8 cellular contexts compared by ENCODE assay signal in genomic region chr11:3511416-3512137, GRCh38.
DNase-seq lines count a peak whose midpoint lies in the region; ATAC-seq and TF ChIP-seq lines count a peak whose summit lies in the region.
"Not testable (repeated sequence)": the region's sequence is repeated elsewhere in the genome, so short reads cannot be mapped to it uniquely, and the experiment has no call there.

No MANE protein-coding gene starts in this region.

- POLR2A ChIA-PET in Caco-2 (lab: Charles Lee) = not testable (repeated sequence)
- POLR2A ChIA-PET in activated CD4-positive, alpha-beta T cell treated with anti-CD3 and anti-CD28 coated beads for 36 hours (lab: Charles Lee) = interaction anchor here (0.6 kb wide), 1 partner anchor 233 kb away, joined by 4 read pairs; no protein-coding TSS in a partner anchor

- H3K4me2 ChIP-seq in MM.1S (ENCODE audit: low read depth, low read length) = peak overlapping the region; percentile 94

- not testable (repeated sequence) for H3K9me3 ChIP-seq in Caco-2; MM.1S (replicated peaks; ENCODE audit: insufficient read depth, low read length); thyroid gland

- CTCF ChIA-PET in Caco-2 (lab: Charles Lee); activated CD4-positive, alpha-beta T cell treated with anti-CD3 and anti-CD28 coated beads for 36 hours (lab: Charles Lee): not testable (repeated sequence)
- CTCF ChIA-PET in activated naive CD4-positive, alpha-beta T cell treated with anti-CD3 and anti-CD28 coated beads for 36 hours (lab: Charles Lee) = interaction anchor here (0.7 kb wide), 1 partner anchor 58 kb away, joined by 4 read pairs; no protein-coding TSS in a partner anchor

- H3K36me3 Mint-ChIP-seq in Caco-2 (ENCODE audit: insufficient read depth, unreplicated experiment) = peaks cover 14% of the 10 kb centered on the region
- H3K36me3 Mint-ChIP-seq in activated CD4-positive, alpha-beta T cell treated with anti-CD3 and anti-CD28 coated beads for 36 hours (ENCODE audit: low read depth); activated naive CD4-positive, alpha-beta T cell treated with anti-CD3 and anti-CD28 coated beads for 36 hours (ENCODE audit: low read depth); central memory CD8-positive, alpha-beta T cell (ENCODE audit: insufficient read depth); natural killer cell treated with Interleukin-12 subunit alpha and Interleukin-12 subunit beta and Interleukin-15 and Interleukin-18, amount 100 ng/mL, for 72 hours: not testable (repeated sequence)

- H2AFZ ChIP-seq in MM.1S (ENCODE audit: low read length) = not testable (repeated sequence)

- H3K9me2 ChIP-seq in MM.1S (replicated peaks; ENCODE audit: insufficient read depth, low read length) = not testable (repeated sequence)

- not testable (repeated sequence) for H3K27me3 ChIP-seq in Caco-2 (replicated peaks; ENCODE audit: control insufficient read depth, insufficient read depth, low read length); MM.1S (replicated peaks; ENCODE audit: insufficient read depth, low read length); thyroid gland

- peaks cover 28% of the 10 kb centered on the region for H3K79me2 ChIP-seq in MM.1S (ENCODE audit: low read length)

- ATAC-seq in activated CD4-positive, alpha-beta T cell treated with anti-CD3 and anti-CD28 coated beads for 36 hours; central memory CD8-positive, alpha-beta T cell (replicated peaks; ENCODE audit: extremely low read depth, poor library complexity, severe bottlenecking); natural killer cell treated with Interleukin-12 subunit alpha and Interleukin-12 subunit beta and Interleukin-15 and Interleukin-18, amount 100 ng/mL, for 72 hours: not testable (repeated sequence)

- H3K4me1 ChIP-seq in Caco-2 (peaks cover 11% of the 10 kb centered on the region), MM.1S (ENCODE audit: low read length) (peaks cover 19% of the 10 kb centered on the region), thyroid gland (peaks cover 17 to 26% of the 10 kb centered on the region in 2 donors)

- intact Hi-C loops in Caco-2 (cut with micrococcal nuclease; ENCODE audit: unreplicated experiment); activated CD4-positive, alpha-beta T cell treated with anti-CD3 and anti-CD28 coated beads for 36 hours (cut with DNase I, micrococcal nuclease); activated naive CD4-positive, alpha-beta T cell treated with anti-CD3 and anti-CD28 coated beads for 36 hours (cut with micrococcal nuclease); thyroid gland (cut with DNase I): not testable (repeated sequence)

- TF ChIP-seq CTCF in Caco-2 (IDR thresholded peaks at IDR 0.05; ENCODE audit: insufficient read depth in 1 of 2, low read depth in 1 of 2, low read length in 1 of 2, severe bottlenecking in 1 of 2, unreplicated experiment in 1 of 2); MM.1S (IDR thresholded peaks at IDR 0.05; ENCODE audit: low read length); thyroid gland (IDR thresholded peaks at IDR 0.05): not testable (repeated sequence)

- WGBS in thyroid gland, 2 donors = 29 to 38% methylated on average over 8 of the region's 8 CpGs

- not testable (repeated sequence) for TF ChIP-seq POLR2A in thyroid gland (IDR thresholded peaks at IDR 0.05)

- TSS peak; percentile 52 for BruUV-seq in Caco-2 (replicated peaks; lab: Mats Ljungman, UMichigan)

- not testable (repeated sequence) for H4K20me1 ChIP-seq in MM.1S (ENCODE audit: insufficient read depth, low read length)

- DNase-seq in Caco-2; activated CD4-positive, alpha-beta T cell treated with anti-CD3 and anti-CD28 coated beads for 36 hours; activated naive CD4-positive, alpha-beta T cell treated with anti-CD3 and anti-CD28 coated beads for 36 hours; central memory CD8-positive, alpha-beta T cell (ENCODE audit: low spot score in 2 of 2); natural killer cell treated with Interleukin-12 subunit alpha and Interleukin-12 subunit beta and Interleukin-15 and Interleukin-18, amount 100 ng/mL, for 72 hours (ENCODE audit: low spot score); thyroid gland: not testable (repeated sequence)
- DNase-seq in MM.1S = peak; percentile 83
- DNase-seq in kidney tubule cell (ENCODE audit: low spot score) = peak; percentile 68

- peak overlapping the region; percentile 50 for H3K4me3 Mint-ChIP-seq in Caco-2 (ENCODE audit: unreplicated experiment)
- H3K4me3 Mint-ChIP-seq in activated CD4-positive, alpha-beta T cell treated with anti-CD3 and anti-CD28 coated beads for 36 hours = peak overlapping the region; percentile 58
- H3K4me3 Mint-ChIP-seq in activated naive CD4-positive, alpha-beta T cell treated with anti-CD3 and anti-CD28 coated beads for 36 hours = peak overlapping the region; percentile 60
- H3K4me3 Mint-ChIP-seq in central memory CD8-positive, alpha-beta T cell = peak overlapping the region; percentile 65
- H3K4me3 Mint-ChIP-seq in natural killer cell treated with Interleukin-12 subunit alpha and Interleukin-12 subunit beta and Interleukin-15 and Interleukin-18, amount 100 ng/mL, for 72 hours = peak overlapping the region; percentile 33

- H3K36me3 ChIP-seq in Caco-2 (ENCODE audit: control insufficient read depth, insufficient read depth, low read length); MM.1S (replicated peaks; ENCODE audit: insufficient read depth, low read length); thyroid gland: not testable (repeated sequence)

- not testable (repeated sequence) for H3K27me3 Mint-ChIP-seq in Caco-2 (ENCODE audit: insufficient read depth, unreplicated experiment); activated CD4-positive, alpha-beta T cell treated with anti-CD3 and anti-CD28 coated beads for 36 hours; activated naive CD4-positive, alpha-beta T cell treated with anti-CD3 and anti-CD28 coated beads for 36 hours (ENCODE audit: low read depth)
- peaks cover 20% of the 10 kb centered on the region for H3K27me3 Mint-ChIP-seq in central memory CD8-positive, alpha-beta T cell
- peaks cover 20 to 29% of the 10 kb centered on the region in 2 donors for H3K27me3 Mint-ChIP-seq in natural killer cell treated with Interleukin-12 subunit alpha and Interleukin-12 subunit beta and Interleukin-15 and Interleukin-18, amount 100 ng/mL, for 72 hours

- H3K27ac ChIP-seq in MM.1S (ENCODE audit: low read length) (peak overlapping the region; percentile 99), thyroid gland (peak overlapping the region; percentile 70 to 87 (median 77))

- H3K9me3 Mint-ChIP-seq in Caco-2 (ENCODE audit: unreplicated experiment); activated CD4-positive, alpha-beta T cell treated with anti-CD3 and anti-CD28 coated beads for 36 hours (ENCODE audit: low read depth); activated naive CD4-positive, alpha-beta T cell treated with anti-CD3 and anti-CD28 coated beads for 36 hours; central memory CD8-positive, alpha-beta T cell; natural killer cell treated with Interleukin-12 subunit alpha and Interleukin-12 subunit beta and Interleukin-15 and Interleukin-18, amount 100 ng/mL, for 72 hours: not testable (repeated sequence)

- H3K4me1 Mint-ChIP-seq in Caco-2 (ENCODE audit: low read depth, unreplicated experiment) = peaks cover 44% of the 10 kb centered on the region
- H3K4me1 Mint-ChIP-seq in activated CD4-positive, alpha-beta T cell treated with anti-CD3 and anti-CD28 coated beads for 36 hours = peaks cover 29% of the 10 kb centered on the region
- peaks cover 15% of the 10 kb centered on the region for H3K4me1 Mint-ChIP-seq in activated naive CD4-positive, alpha-beta T cell treated with anti-CD3 and anti-CD28 coated beads for 36 hours (ENCODE audit: low read depth)
- H3K4me1 Mint-ChIP-seq in central memory CD8-positive, alpha-beta T cell = peaks cover 16% of the 10 kb centered on the region
- H3K4me1 Mint-ChIP-seq in natural killer cell treated with Interleukin-12 subunit alpha and Interleukin-12 subunit beta and Interleukin-15 and Interleukin-18, amount 100 ng/mL, for 72 hours (ENCODE audit: low read depth in 2 of 2) = peaks cover 0 to 10% of the 10 kb centered on the region in 2 donors

- peak overlapping the region; percentile 80 for H3K27ac Mint-ChIP-seq in Caco-2 (ENCODE audit: unreplicated experiment)
- peak overlapping the region; percentile 87 for H3K27ac Mint-ChIP-seq in activated CD4-positive, alpha-beta T cell treated with anti-CD3 and anti-CD28 coated beads for 36 hours
- H3K27ac Mint-ChIP-seq in activated naive CD4-positive, alpha-beta T cell treated with anti-CD3 and anti-CD28 coated beads for 36 hours = peak overlapping the region; percentile 58
- peak overlapping the region; percentile 90 for H3K27ac Mint-ChIP-seq in central memory CD8-positive, alpha-beta T cell (ENCODE audit: low read depth)
- H3K27ac Mint-ChIP-seq in natural killer cell treated with Interleukin-12 subunit alpha and Interleukin-12 subunit beta and Interleukin-15 and Interleukin-18, amount 100 ng/mL, for 72 hours = not testable (repeated sequence)

- H3F3A ChIP-seq in MM.1S (ENCODE audit: insufficient read depth, low read length) = peaks cover 25% of the 10 kb centered on the region

- H3K9ac ChIP-seq in MM.1S (ENCODE audit: low read length) = peak overlapping the region; percentile 98

- H3K4me3 ChIP-seq in Caco-2 (ENCODE audit: low read depth, low read length); thyroid gland (replicated peaks in 1 of 3): not testable (repeated sequence)
- H3K4me3 ChIP-seq in MM.1S (ENCODE audit: low read length) = peak overlapping the region; percentile 80
